ENCODE assay signal across 12 cellular contexts in the genomic region with DNA sequence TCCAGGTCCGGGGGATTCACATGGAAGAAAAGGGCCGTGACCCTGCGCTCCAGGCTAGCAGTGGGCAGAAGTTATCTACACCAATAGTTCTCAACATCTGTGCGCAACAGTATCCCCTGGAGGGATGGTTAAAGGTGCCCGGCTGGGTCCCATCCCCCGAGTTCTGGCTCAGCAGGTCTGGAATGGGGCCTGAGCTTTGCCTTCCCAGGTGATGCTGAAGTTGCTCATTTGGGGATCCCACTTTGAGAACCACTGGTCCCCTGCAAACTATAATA. TPM values are rescaled to one million over a fixed set of nuclear protein-coding genes. Genes with fewer than 3 reads are reported as not detected.
A peak's percentile ranks its signal among the peaks of the same experiment; 100 is the strongest.
DNase-seq lines count a peak whose midpoint lies in the region; ATAC-seq, FAIRE-seq and TF ChIP-seq lines count a peak whose summit lies in the region.
"Had no signal": no experiment of that assay in that cellular context is flagged by ENCODE, and none has a peak within 500 bp of the region (broad histone marks: within the 10 kb centered on the region; RNA-seq: fewer than 3 reads in every experiment).

No MANE protein-coding gene starts in this region.

- H3K27ac ChIP-seq in PC-3 (ENCODE audit: low read length), result no peak overlapping the region
- H3K27ac ChIP-seq in esophagus muscularis mucosa (replicated peaks in 1 of 4), result peak overlapping the region; percentile 43 to 73 (median 59)
- peak overlapping the region; percentile 37 to 82 (median 69) for H3K27ac ChIP-seq in stomach
- H3K27ac ChIP-seq: parathyroid adenoma, SJSA1 had no signal

- no peak overlapping the region for H3K9ac ChIP-seq in PC-3 (ENCODE audit: low read length)
- H3K9ac ChIP-seq: parathyroid adenoma had no signal

- H3K36me3 ChIP-seq in PC-3 (ENCODE audit: low read depth, low read length), result no peaks in the 10 kb centered on the region
- peaks cover 0 to 42% (median 25%) of the 10 kb centered on the region in 4 donors for H3K36me3 ChIP-seq in esophagus muscularis mucosa
- H3K36me3 ChIP-seq in stomach, result peaks cover 3 to 39% (median 35%) of the 10 kb centered on the region in 4 donors
- H3K36me3 ChIP-seq: SJSA1 had no signal

- H3K36me3 Mint-ChIP-seq in activated T-cell treated with anti-CD3 and anti-CD28 coated beads, Interleukin-2, amount 50 U/mL, for 72 hours (ENCODE audit: insufficient read depth in 2 of 2), result peaks cover 0 to 16% of the 10 kb centered on the region in 2 donors

- no TSS peak for BruUV-seq in PC-3 (replicated peaks; lab: Mats Ljungman, UMichigan)

- H3K9me3 ChIP-seq in PC-3 (ENCODE audit: low read length), result no peaks in the 10 kb centered on the region
- H3K9me3 ChIP-seq in esophagus muscularis mucosa, result no peaks in the 10 kb centered on the region
- H3K9me3 ChIP-seq in stomach, result no peaks in the 10 kb centered on the region
- H3K9me3 ChIP-seq: SJSA1 had no signal

- no peak for ATAC-seq in activated T-cell treated with anti-CD3 and anti-CD28 coated beads, Interleukin-2, amount 50 U/mL, for 72 hours (replicated peaks in 1 of 2)
- no peak for ATAC-seq in PC-3

- no peaks in the 10 kb centered on the region for H3F3A ChIP-seq in PC-3 (ENCODE audit: low read length, unreplicated experiment)

- peak overlapping the region; percentile 42 for H3K4me2 ChIP-seq in PC-3 (ENCODE audit: low read length)

- H3K4me1 ChIP-seq in PC-3 (ENCODE audit: insufficient read depth, low read length) (peaks cover 20% of the 10 kb centered on the region), esophagus muscularis mucosa (peaks cover 85 to 100% (median 100%) of the 10 kb centered on the region in 4 donors), stomach (peaks cover 62 to 99% (median 92%) of the 10 kb centered on the region in 4 donors)
- H3K4me1 ChIP-seq: SJSA1 had no signal

- 76% methylated on average over 5 of the region's 6 CpGs for WGBS in esophagus muscularis mucosa
- 35 to 49% (median 39%) methylated on average over 5 to 6 of the region's 6 CpGs for WGBS in stomach, 5 donors

- TF ChIP-seq CTCF in PC-3 (conservative IDR thresholded peaks at IDR 0.05; ENCODE audit: low read depth, low read length) (no peak), esophagus muscularis mucosa (IDR thresholded peaks at IDR 0.05) (no peak), stomach (IDR thresholded peaks at IDR 0.05) (no peak)

- H3K79me2 ChIP-seq in PC-3 (ENCODE audit: low read length), result no peaks in the 10 kb centered on the region

- H3K27me3 Mint-ChIP-seq in activated T-cell treated with anti-CD3 and anti-CD28 coated beads, Interleukin-2, amount 50 U/mL, for 72 hours (ENCODE audit: low read depth), result no peaks in the 10 kb centered on the region
- H3K27me3 Mint-ChIP-seq: central memory CD8-positive, alpha-beta T cell had no signal

- POLR2A ChIA-PET in PC-3 (lab: Charles Lee; ENCODE audit: unreplicated experiment), result no interaction called here

- intact Hi-C loops in PC-3 (cut with micrococcal nuclease) (no loop called here), esophagus muscularis mucosa (cut with DNase I) (no loop called here), stomach (cut with DNase I; ENCODE audit: low total_unique reads) (no loop called here)

- FAIRE-seq in RCC 7860 (lab: Jason Lieb, UNC), result no peak

- peaks cover 90% of the 10 kb centered on the region for H3K4me1 Mint-ChIP-seq in activated T-cell treated with anti-CD3 and anti-CD28 coated beads, Interleukin-2, amount 50 U/mL, for 72 hours (ENCODE audit: low read depth)

- H2AFZ ChIP-seq in PC-3 (ENCODE audit: low read length), result no peak overlapping the region
- H2AFZ ChIP-seq: parathyroid adenoma had no signal

- H3K9me2 ChIP-seq in PC-3 (replicated peaks; ENCODE audit: low read length), result no peaks in the 10 kb centered on the region

- CTCF ChIA-PET in PC-3 (lab: Charles Lee), result no interaction called here

- TF ChIP-seq EP300 in esophagus muscularis mucosa (IDR thresholded peaks at IDR 0.05), result no peak
- TF ChIP-seq EP300 in stomach (IDR thresholded peaks at IDR 0.05), result no peak

- TF ChIP-seq POLR2A in esophagus muscularis mucosa (IDR thresholded peaks at IDR 0.05; ENCODE audit: low read depth), result no peak
- TF ChIP-seq POLR2A in stomach (IDR thresholded peaks at IDR 0.05), result no peak

- H3K27me3 ChIP-seq in PC-3 (ENCODE audit: low read length), result no peaks in the 10 kb centered on the region
- H3K27me3 ChIP-seq in esophagus muscularis mucosa, result no peaks in the 10 kb centered on the region
- H3K27me3 ChIP-seq in stomach, result no peaks in the 10 kb centered on the region
- H3K27me3 ChIP-seq: SJSA1 had no signal

- peak overlapping the region; percentile 20 to 39 for H3K4me3 Mint-ChIP-seq in activated T-cell treated with anti-CD3 and anti-CD28 coated beads, Interleukin-2, amount 50 U/mL, for 72 hours
- H3K4me3 Mint-ChIP-seq: central memory CD8-positive, alpha-beta T cell had no signal

- no peak for DNase-seq in activated T-cell treated with anti-CD3 and anti-CD28 coated beads, Interleukin-2, amount 50 U/mL, for 72 hours
- DNase-seq in activated T-cell treated with anti-CD3 and anti-CD28 coated beads for 4 hours, result no peak
- DNase-seq in PC-3, result no peak
- DNase-seq in esophagus muscularis mucosa (ENCODE audit: extremely low spot score), result no peak
- DNase-seq in stomach, result no peak
- no peak for DNase-seq in iPS-NIHi11 (ENCODE audit: low spot score)
- DNase-seq in NCI-H1417 treated with DMSO at 0.1 percent for 48 hours (lab: John Stamatoyannopoulos, UW), result no peak
- no peak for DNase-seq in RCC 7860 (ENCODE audit: low spot score)
- DNase-seq: activated effector memory CD4-positive, alpha-beta T cell treated with Interleukin-2 at 50 U/mL for 16 hours had no signal

- no peak overlapping the region for H3K27ac Mint-ChIP-seq in activated T-cell treated with anti-CD3 and anti-CD28 coated beads, Interleukin-2, amount 50 U/mL, for 72 hours

- H3K9me3 Mint-ChIP-seq in activated T-cell treated with anti-CD3 and anti-CD28 coated beads, Interleukin-2, amount 50 U/mL, for 72 hours, result no peaks in the 10 kb centered on the region
- H3K9me3 Mint-ChIP-seq: central memory CD8-positive, alpha-beta T cell had no signal

- H4K20me1 ChIP-seq in PC-3 (ENCODE audit: low read length), result no peaks in the 10 kb centered on the region

- no peak overlapping the region for H3K4me3 ChIP-seq in PC-3 (ENCODE audit: low read length)
- H3K4me3 ChIP-seq in esophagus muscularis mucosa, result no peak overlapping the region
- H3K4me3 ChIP-seq in stomach, result no peak overlapping the region
- H3K4me3 ChIP-seq: SJSA1 had no signal

RNA-seq across cellular contexts. Expression of gene DNMT3A, which starts 31.1 kb away (rescaled TPM):
- 100 to 1,000 TPM in 1 of 2 donors, 10 to 100 TPM in 1; 90.2 to 108 TPM for total RNA-seq in activated T-cell treated with anti-CD3 and anti-CD28 coated beads, Interleukin-2, amount 50 U/mL, for 72 hours
- total RNA-seq in PC-3 (2014; rRNA removed) (12.2 and 20.6 TPM in 2 replicates), esophagus muscularis mucosa (10 to 100 TPM; 11.3 to 29.5 (median 16.9) TPM), stomach (10 to 100 TPM in 4 of 5 donors, 1 to 10 TPM in 1; 6.4 to 47.4 (median 21.9) TPM)
- polyA plus RNA-seq in stomach, result 10 to 100 TPM in 1 of 3 donors, 1 to 10 TPM in 2; 3.4 to 10.1 (median 5.1) TPM
